9 cellular contexts compared by ENCODE assay signal in genomic region chr2:74532222-74532621, GRCh38. TPM values are rescaled to one million over a fixed set of nuclear protein-coding genes. Genes with fewer than 3 reads are reported as not detected.
DNase-seq lines count a peak whose midpoint lies in the region; ATAC-seq and TF ChIP-seq lines count a peak whose summit lies in the region.
"Had no signal": no experiment of that assay in that cellular context is flagged by ENCODE, and none has a peak within 500 bp of the region (broad histone marks: within the 10 kb centered on the region; RNA-seq: fewer than 3 reads in every experiment).

No MANE protein-coding gene starts in this region.

- H4K91ac ChIP-seq in mesenchymal stem cell (ENCODE audit: low read length) = no peak overlapping the region

- no peak overlapping the region for H3K23ac ChIP-seq in mesenchymal stem cell (ENCODE audit: low read length in 2 of 2)

- peak in 2 of 7 experiments; percentile 8 to 11 for TF ChIP-seq CTCF in stomach (IDR thresholded peaks at IDR 0.05)

- H3K4me3 ChIP-seq in mesenchymal stem cell (ENCODE audit: insufficient read depth in 1 of 2, low read depth in 1 of 2, low read length in 2 of 2) (no peak overlapping the region), stomach (no peak overlapping the region)

- DNase-seq in DMS 273 (lab: John Stamatoyannopoulos, UW; ENCODE audit: unreplicated experiment) (peak; percentile 62), KBM-7 (peak; percentile 41), mesenchymal stem cell (peak; percentile 64), stomach (no peak), NCI-H187 treated with DMSO at 0.1 percent for 48 hours (lab: John Stamatoyannopoulos, UW) (no peak)
- no peak for DNase-seq in activated T-helper 1 cell treated with anti-CD3 and anti-CD28 coated beads, Interleukin-12 subunit alpha, Interleukin-12 subunit beta, Interleukin-2, Interleukin-4 antibody, amounts not matched to agents 30 ng/mL and 10 ng/mL and 1 ng/mL, durations not matched to agents 14 hours and 24 hours and 36 hours (ENCODE audit: low spot score)

- no peak overlapping the region for H4K8ac ChIP-seq in mesenchymal stem cell (ENCODE audit: low read length)

- no peaks in the 10 kb centered on the region for H3K27me3 Mint-ChIP-seq in activated T-helper 1 cell treated with anti-CD3 and anti-CD28 coated beads, Interleukin-12 subunit alpha, Interleukin-12 subunit beta, Interleukin-2, Interleukin-4 antibody, amounts not matched to agents 30 ng/mL and 10 ng/mL and 1 ng/mL, durations not matched to agents 14 hours and 24 hours and 36 hours (ENCODE audit: insufficient read depth)

- no peak for TF ChIP-seq EP300 in stomach (IDR thresholded peaks at IDR 0.05)

- no peak for ATAC-seq in GM21367 (IDR thresholded peaks at IDR 0.05; ENCODE audit: unreplicated experiment)
- ATAC-seq in GM21737 (IDR thresholded peaks at IDR 0.05; ENCODE audit: unreplicated experiment) = no peak

- no peak overlapping the region for H3K18ac ChIP-seq in mesenchymal stem cell (ENCODE audit: low read depth in 1 of 2, low read length in 2 of 2)

- H2AFZ ChIP-seq in mesenchymal stem cell (ENCODE audit: low read depth, low read length) = no peak overlapping the region

- H3K27ac ChIP-seq in mesenchymal stem cell (ENCODE audit: low read length, poor library complexity, severe bottlenecking) (no peak overlapping the region), stomach (no peak overlapping the region)

- H3K36me3 Mint-ChIP-seq in activated T-helper 1 cell treated with anti-CD3 and anti-CD28 coated beads, Interleukin-12 subunit alpha, Interleukin-12 subunit beta, Interleukin-2, Interleukin-4 antibody, amounts not matched to agents 30 ng/mL and 10 ng/mL and 1 ng/mL, durations not matched to agents 14 hours and 24 hours and 36 hours (ENCODE audit: low read depth) = peaks cover 40% of the 10 kb centered on the region

- H3K9me3 ChIP-seq in mesenchymal stem cell (ENCODE audit: control insufficient read depth, low read length) (no peaks in the 10 kb centered on the region), stomach (no peaks in the 10 kb centered on the region)

- H3K27me3 ChIP-seq in mesenchymal stem cell (ENCODE audit: control insufficient read depth in 1 of 2, insufficient read depth in 1 of 2, low read length in 2 of 2) (no peaks in the 10 kb centered on the region), stomach (no peaks in the 10 kb centered on the region)

- no peak overlapping the region for H2BK15ac ChIP-seq in mesenchymal stem cell (ENCODE audit: low read depth, poor library complexity, severe bottlenecking)

- intact Hi-C loops in activated T-helper 1 cell treated with anti-CD3 and anti-CD28 coated beads, Interleukin-12 subunit alpha, Interleukin-12 subunit beta, Interleukin-2, Interleukin-4 antibody, amounts not matched to agents 30 ng/mL and 10 ng/mL and 1 ng/mL, durations not matched to agents 14 hours and 24 hours and 36 hours (cut with micrococcal nuclease) = loop anchor here (1.0 kb wide), 1 partner anchor 282 kb away; no protein-coding TSS in a partner anchor
- intact Hi-C loops in stomach (cut with DNase I; ENCODE audit: low total_unique reads) = loop anchor here (10.0 kb wide), 1 partner anchor 53 kb away; no protein-coding TSS in a partner anchor

- H3K36me3 ChIP-seq in mesenchymal stem cell (ENCODE audit: control insufficient read depth in 1 of 2, insufficient read depth in 2 of 2, low read depth in 1 of 2, low read length in 2 of 2) (peaks cover 29 to 45% of the 10 kb centered on the region in 2 experiments), stomach (peaks cover 10 to 40% (median 29%) of the 10 kb centered on the region in 4 donors)

- H3K4me3 Mint-ChIP-seq in activated T-helper 1 cell treated with anti-CD3 and anti-CD28 coated beads, Interleukin-12 subunit alpha, Interleukin-12 subunit beta, Interleukin-2, Interleukin-4 antibody, amounts not matched to agents 30 ng/mL and 10 ng/mL and 1 ng/mL, durations not matched to agents 14 hours and 24 hours and 36 hours = peak overlapping the region; percentile 99

- H3K4me1 Mint-ChIP-seq in activated T-helper 1 cell treated with anti-CD3 and anti-CD28 coated beads, Interleukin-12 subunit alpha, Interleukin-12 subunit beta, Interleukin-2, Interleukin-4 antibody, amounts not matched to agents 30 ng/mL and 10 ng/mL and 1 ng/mL, durations not matched to agents 14 hours and 24 hours and 36 hours (ENCODE audit: low read depth) = peaks cover 37% of the 10 kb centered on the region

- H3K9me3 Mint-ChIP-seq in activated T-helper 1 cell treated with anti-CD3 and anti-CD28 coated beads, Interleukin-12 subunit alpha, Interleukin-12 subunit beta, Interleukin-2, Interleukin-4 antibody, amounts not matched to agents 30 ng/mL and 10 ng/mL and 1 ng/mL, durations not matched to agents 14 hours and 24 hours and 36 hours = no peaks in the 10 kb centered on the region

- H3K27ac Mint-ChIP-seq in activated T-helper 1 cell treated with anti-CD3 and anti-CD28 coated beads, Interleukin-12 subunit alpha, Interleukin-12 subunit beta, Interleukin-2, Interleukin-4 antibody, amounts not matched to agents 30 ng/mL and 10 ng/mL and 1 ng/mL, durations not matched to agents 14 hours and 24 hours and 36 hours = peak overlapping the region; percentile 63

- no peak overlapping the region for H2BK5ac ChIP-seq in mesenchymal stem cell (ENCODE audit: low read depth, low read length, poor library complexity, severe bottlenecking)

- peak overlapping the region; percentile 98 for H3K9ac ChIP-seq in mesenchymal stem cell (ENCODE audit: low read length)

- no peak overlapping the region for H2BK12ac ChIP-seq in mesenchymal stem cell (ENCODE audit: low read length in 2 of 2)

- in situ Hi-C loops in KBM-7 (cut with MboI; ENCODE audit: low pct_unique_long_range_greater_than_20kb, low sequenced_read_pairs) = no loop called here

- H3K4me2 ChIP-seq in mesenchymal stem cell (ENCODE audit: low read length, poor library complexity, severe bottlenecking) = no peak overlapping the region

- no peak for TF ChIP-seq POLR2A in stomach (IDR thresholded peaks at IDR 0.05)

- no peak overlapping the region for H2BK120ac ChIP-seq in mesenchymal stem cell (ENCODE audit: low read depth, low read length)

- H3K14ac ChIP-seq in mesenchymal stem cell (ENCODE audit: low read length in 2 of 2) = no peak overlapping the region

- H3K4me1 ChIP-seq in mesenchymal stem cell (ENCODE audit: control insufficient read depth, insufficient read depth, low read depth, low read length) (peaks cover 17% of the 10 kb centered on the region), stomach (peaks cover 25 to 41% (median 34%) of the 10 kb centered on the region in 4 donors)

- H3K4ac ChIP-seq in mesenchymal stem cell (ENCODE audit: low read depth in 1 of 2, low read length in 2 of 2) = no peak overlapping the region

- H2AK5ac ChIP-seq in mesenchymal stem cell (ENCODE audit: low read length, severe bottlenecking) = no peak overlapping the region

- H3K79me1 ChIP-seq in mesenchymal stem cell (replicated peaks; ENCODE audit: low read length, poor library complexity, severe bottlenecking) = peaks cover 21% of the 10 kb centered on the region

RNA-seq across cellular contexts. Expression of gene HTRA2, which starts 2.5 kb away (rescaled TPM):
- 57.0 and 57.3 TPM in 2 replicates for total RNA-seq in activated T-helper 1 cell treated with anti-CD3 and anti-CD28 coated beads, Interleukin-12 subunit alpha, Interleukin-12 subunit beta, Interleukin-2, Interleukin-4 antibody, amounts not matched to agents 30 ng/mL and 10 ng/mL and 1 ng/mL, durations not matched to agents 14 hours and 24 hours and 36 hours
- 21.6 TPM for polyA plus RNA-seq in mesenchymal stem cell (2013, experiment 1 of 2)
- polyA plus RNA-seq in mesenchymal stem cell (2013, experiment 2 of 2) = 20.7 TPM
- total RNA-seq in stomach = 10 to 100 TPM in 4 of 5 donors, 1 to 10 TPM in 1; 7.6 to 60.0 (median 23.7) TPM
- 10 to 100 TPM; 24.4 to 31.2 (median 25.5) TPM for polyA plus RNA-seq in stomach

RNA-seq across cellular contexts. Expression of gene AUP1, which starts 2.7 kb away (rescaled TPM):
- total RNA-seq in activated T-helper 1 cell treated with anti-CD3 and anti-CD28 coated beads, Interleukin-12 subunit alpha, Interleukin-12 subunit beta, Interleukin-2, Interleukin-4 antibody, amounts not matched to agents 30 ng/mL and 10 ng/mL and 1 ng/mL, durations not matched to agents 14 hours and 24 hours and 36 hours = 178 and 187 TPM in 2 replicates
- 81.1 TPM for polyA plus RNA-seq in mesenchymal stem cell (2013, experiment 1 of 2)
- polyA plus RNA-seq in mesenchymal stem cell (2013, experiment 2 of 2) = 81.5 TPM
- total RNA-seq in stomach = 100 to 1,000 TPM in 4 of 5 donors, 10 to 100 TPM in 1; 74.4 to 244 (median 173) TPM
- 100 to 1,000 TPM in 2 of 3 donors, 10 to 100 TPM in 1; 97.9 to 235 (median 139) TPM for polyA plus RNA-seq in stomach

RNA-seq across cellular contexts. Expression of gene DQX1, which starts 6.2 kb away (rescaled TPM):
- 0.65 and 0.86 TPM in 2 replicates for total RNA-seq in activated T-helper 1 cell treated with anti-CD3 and anti-CD28 coated beads, Interleukin-12 subunit alpha, Interleukin-12 subunit beta, Interleukin-2, Interleukin-4 antibody, amounts not matched to agents 30 ng/mL and 10 ng/mL and 1 ng/mL, durations not matched to agents 14 hours and 24 hours and 36 hours
- polyA plus RNA-seq in mesenchymal stem cell (2013, experiment 1 of 2) = not detected
- polyA plus RNA-seq in mesenchymal stem cell (2013, experiment 2 of 2) = 0.03 TPM
- total RNA-seq in stomach = 10 to 100 TPM in 4 of 5 donors, 1 to 10 TPM in 1; 6.6 to 42.6 (median 22.8) TPM
- 1 to 10 TPM; 2.1 to 5.3 (median 4.1) TPM for polyA plus RNA-seq in stomach
- total RNA-seq: fibroblast of lung had no signal
- polyA plus RNA-seq: fibroblast of lung had no signal

RNA-seq across cellular contexts. Expression of gene TLX2, which starts 18.0 kb away (rescaled TPM):
- total RNA-seq in activated T-helper 1 cell treated with anti-CD3 and anti-CD28 coated beads, Interleukin-12 subunit alpha, Interleukin-12 subunit beta, Interleukin-2, Interleukin-4 antibody, amounts not matched to agents 30 ng/mL and 10 ng/mL and 1 ng/mL, durations not matched to agents 14 hours and 24 hours and 36 hours = 1.2 and 1.5 TPM in 2 replicates
- polyA plus RNA-seq in mesenchymal stem cell (2013, experiment 1 of 2) = not detected
- not detected for polyA plus RNA-seq in mesenchymal stem cell (2013, experiment 2 of 2)
- under 1 TPM in 1 of 5 donors, not detected in 4; 0.73 TPM for total RNA-seq in stomach
- polyA plus RNA-seq in stomach = under 1 TPM in 1 of 3 donors, not detected in 2; 0.28 TPM
- polyA plus RNA-seq: fibroblast of lung had no signal

RNA-seq across cellular contexts. Expression of gene LOXL3, which starts 21.5 kb away (rescaled TPM):
- total RNA-seq in activated T-helper 1 cell treated with anti-CD3 and anti-CD28 coated beads, Interleukin-12 subunit alpha, Interleukin-12 subunit beta, Interleukin-2, Interleukin-4 antibody, amounts not matched to agents 30 ng/mL and 10 ng/mL and 1 ng/mL, durations not matched to agents 14 hours and 24 hours and 36 hours = 1.9 and 2.0 TPM in 2 replicates
- 11.7 TPM for polyA plus RNA-seq in mesenchymal stem cell (2013, experiment 1 of 2)
- polyA plus RNA-seq in mesenchymal stem cell (2013, experiment 2 of 2) = 11.7 TPM
- total RNA-seq in stomach = 10 to 100 TPM in 2 of 5 donors, 1 to 10 TPM in 2, under 1 TPM in 1; 0.89 to 49.0 (median 5.0) TPM
- polyA plus RNA-seq in stomach = 1 to 10 TPM in 2 of 3 donors, under 1 TPM in 1; 0.76 to 1.6 (median 1.1) TPM

Comparison
In these comparisons a context has a peak if more than half of its experiments do, and no peak if none do; other contexts are left out.
1. DNase-seq: peak in DMS 273 (single experiment), KBM-7 (single experiment) and mesenchymal stem cell (single experiment); none in activated T-helper 1 cell treated with anti-CD3 and anti-CD28 coated beads, Interleukin-12 subunit alpha, Interleukin-12 subunit beta, Interleukin-2, Interleukin-4 antibody, amounts not matched to agents 30 ng/mL and 10 ng/mL and 1 ng/mL, durations not matched to agents 14 hours and 24 hours and 36 hours (single experiment), stomach (single experiment) and NCI-H187 treated with DMSO at 0.1 percent for 48 hours (single experiment).